21 cellular contexts compared by ENCODE assay signal in genomic region chr3:112360574-112360973, GRCh38. TPM values are rescaled to one million over a fixed set of nuclear protein-coding genes. Genes with fewer than 3 reads are reported as not detected.
A peak's percentile ranks its signal among the peaks of the same experiment; 100 is the strongest.
DNase-seq lines count a peak whose midpoint lies in the region; ATAC-seq and TF ChIP-seq lines count a peak whose summit lies in the region.
"Had no signal": no experiment of that assay in that cellular context is flagged by ENCODE, and none has a peak within 500 bp of the region (broad histone marks: within the 10 kb centered on the region; RNA-seq: fewer than 3 reads in every experiment).

No MANE protein-coding gene starts in this region.

- no peak overlapping the region for H3K4me3 ChIP-seq in fibroblast of pulmonary artery (replicated peaks; ENCODE audit: low read depth, low read length)
- no peak overlapping the region for H3K4me3 ChIP-seq in uterus
- no peak overlapping the region for H3K4me3 ChIP-seq in MM.1S (ENCODE audit: low read length)
- H3K4me3 ChIP-seq: esophagus squamous epithelium, HAP-1, hepatocyte, vagina had no signal

- H3K4me1 ChIP-seq in uterus (no peaks in the 10 kb centered on the region), MM.1S (ENCODE audit: low read length) (peaks cover 14% of the 10 kb centered on the region)
- H3K4me1 ChIP-seq: HAP-1, vagina had no signal

- no peaks in the 10 kb centered on the region for H3K36me3 ChIP-seq in uterus
- no peaks in the 10 kb centered on the region for H3K36me3 ChIP-seq in MM.1S (replicated peaks; ENCODE audit: insufficient read depth, low read length)
- H3K36me3 ChIP-seq: HAP-1, vagina had no signal

- H3K9me3 ChIP-seq in uterus = no peaks in the 10 kb centered on the region
- H3K9me3 ChIP-seq in MM.1S (replicated peaks; ENCODE audit: insufficient read depth, low read length) = no peaks in the 10 kb centered on the region
- H3K9me3 ChIP-seq: esophagus squamous epithelium, HAP-1, vagina had no signal

- no peak for TF ChIP-seq POLR2A in uterus (IDR thresholded peaks at IDR 0.05)

- H3K9me3 Mint-ChIP-seq in activated B cell treated with CpG ODN at 0.5 μM for 24 hours (no peaks in the 10 kb centered on the region), naive B cell (no peaks in the 10 kb centered on the region)
- H3K9me3 Mint-ChIP-seq in activated CD4-positive, alpha-beta memory T cell treated with anti-CD3 and anti-CD28 coated beads for 36 hours = no peaks in the 10 kb centered on the region
- H3K9me3 Mint-ChIP-seq: stimulated activated naive CD8-positive, alpha-beta T cell treated with anti-CD3 and anti-CD28 coated beads, Interleukin-15, amount 100 ng/mL, for 72 hours had no signal

- H3K4me3 Mint-ChIP-seq in activated B cell treated with CpG ODN at 0.5 μM for 24 hours (no peak overlapping the region), naive B cell (peak overlapping the region in 1 of 8 donors; percentile 15)
- H3K4me3 Mint-ChIP-seq in activated CD4-positive, alpha-beta memory T cell treated with anti-CD3 and anti-CD28 coated beads for 36 hours = no peak overlapping the region
- H3K4me3 Mint-ChIP-seq: stimulated activated naive CD8-positive, alpha-beta T cell treated with anti-CD3 and anti-CD28 coated beads, Interleukin-15, amount 100 ng/mL, for 72 hours had no signal

- DNase-seq in activated B cell treated with CpG ODN at 0.5 μM for 24 hours (no peak), fibroblast of pulmonary artery (ENCODE audit: low read depth) (peak; percentile 65), naive B cell (no peak), uterus (peak in 1 of 2 donors; percentile 34), MM.1S (no peak), COR-L47 (lab: John Stamatoyannopoulos, UW) (no peak)
- no peak for DNase-seq in activated CD4-positive, alpha-beta memory T cell treated with anti-CD3 and anti-CD28 coated beads for 36 hours
- DNase-seq: Calu3; central memory CD4-positive, alpha-beta T cell; esophagus squamous epithelium; midbrain; NCI-H1105 treated with DMSO at 0.1 percent for 48 hours; NCI-H748 treated with DMSO at 0.1 percent for 48 hours; OCI-M1; stimulated activated CD4-positive, alpha-beta T cell treated with anti-CD3 and anti-CD28 coated beads, Interleukin-2, amount 100 ng/mL, for 24 hours; stimulated activated naive CD8-positive, alpha-beta T cell treated with anti-CD3 and anti-CD28 coated beads, Interleukin-15, amount 100 ng/mL, for 72 hours had no signal

- intact Hi-C loops in activated B cell treated with CpG ODN at 0.5 μM for 24 hours (cut with micrococcal nuclease) = no loop called here
- intact Hi-C loops in uterus (cut with DNase I; ENCODE audit: low total_unique reads) = no loop called here
- intact Hi-C loops in activated CD4-positive, alpha-beta memory T cell treated with anti-CD3 and anti-CD28 coated beads for 36 hours (cut with micrococcal nuclease) = no loop called here

- peak overlapping the region; percentile 62 to 84 for H3K27ac ChIP-seq in uterus
- H3K27ac ChIP-seq in MM.1S (ENCODE audit: low read length) = no peak overlapping the region
- H3K27ac ChIP-seq: esophagus squamous epithelium, hepatocyte, KMS-11, vagina had no signal

- H3F3A ChIP-seq in MM.1S (ENCODE audit: insufficient read depth, low read length) = peaks cover 5% of the 10 kb centered on the region; the same call in 1 of the 2 replicates

- peaks cover 44% of the 10 kb centered on the region for H3K36me3 Mint-ChIP-seq in activated B cell treated with CpG ODN at 0.5 μM for 24 hours (ENCODE audit: low read depth)
- peaks cover 28 to 60% of the 10 kb centered on the region in 2 donors for H3K36me3 Mint-ChIP-seq in naive B cell
- peaks cover 26% of the 10 kb centered on the region for H3K36me3 Mint-ChIP-seq in activated CD4-positive, alpha-beta memory T cell treated with anti-CD3 and anti-CD28 coated beads for 36 hours

- H3K9ac ChIP-seq in MM.1S (ENCODE audit: low read length) = no peak overlapping the region
- H3K9ac ChIP-seq: KMS-11 had no signal

- H3K9me2 ChIP-seq in MM.1S (replicated peaks; ENCODE audit: insufficient read depth, low read length) = no peaks in the 10 kb centered on the region

- H2AFZ ChIP-seq in MM.1S (ENCODE audit: low read length) = no peak overlapping the region
- H2AFZ ChIP-seq: hepatocyte had no signal

- POLR2A ChIA-PET in activated B cell treated with CpG ODN at 0.5 μM for 24 hours (lab: Charles Lee) = interaction anchor here (0.5 to 1.5 kb wide), 2 partner anchors 64 to 1326 kb away, joined by 4 read pairs; no protein-coding TSS in a partner anchor
- POLR2A ChIA-PET in activated CD4-positive, alpha-beta memory T cell treated with anti-CD3 and anti-CD28 coated beads for 36 hours (lab: Charles Lee) = no interaction called here

- CTCF ChIA-PET in activated B cell treated with CpG ODN at 0.5 μM for 24 hours (lab: Charles Lee) = no interaction called here
- CTCF ChIA-PET in activated CD4-positive, alpha-beta memory T cell treated with anti-CD3 and anti-CD28 coated beads for 36 hours (lab: Charles Lee) = interaction anchor here (1.5 kb wide), 1 partner anchor 76 kb away, joined by 3 read pairs; no protein-coding TSS in a partner anchor

- H3K27me3 Mint-ChIP-seq in activated B cell treated with CpG ODN at 0.5 μM for 24 hours (no peaks in the 10 kb centered on the region), naive B cell (no peaks in the 10 kb centered on the region)
- no peaks in the 10 kb centered on the region for H3K27me3 Mint-ChIP-seq in activated CD4-positive, alpha-beta memory T cell treated with anti-CD3 and anti-CD28 coated beads for 36 hours
- H3K27me3 Mint-ChIP-seq: stimulated activated naive CD8-positive, alpha-beta T cell treated with anti-CD3 and anti-CD28 coated beads, Interleukin-15, amount 100 ng/mL, for 72 hours had no signal

- H3K27ac Mint-ChIP-seq in activated B cell treated with CpG ODN at 0.5 μM for 24 hours (peak overlapping the region; percentile 60), naive B cell (peak overlapping the region in 5 of 6 donors; percentile 13 to 87 (median 75))
- no peak overlapping the region for H3K27ac Mint-ChIP-seq in activated CD4-positive, alpha-beta memory T cell treated with anti-CD3 and anti-CD28 coated beads for 36 hours
- H3K27ac Mint-ChIP-seq: stimulated activated naive CD8-positive, alpha-beta T cell treated with anti-CD3 and anti-CD28 coated beads, Interleukin-15, amount 100 ng/mL, for 72 hours had no signal

- H3K4me2 ChIP-seq in MM.1S (ENCODE audit: low read depth, low read length) = no peak overlapping the region
- H3K4me2 ChIP-seq: hepatocyte, KMS-11 had no signal

- H4K20me1 ChIP-seq in MM.1S (ENCODE audit: insufficient read depth, low read length) = no peaks in the 10 kb centered on the region

- no peaks in the 10 kb centered on the region for H3K79me2 ChIP-seq in MM.1S (ENCODE audit: low read length)
- H3K79me2 ChIP-seq: hepatocyte had no signal

- no peaks in the 10 kb centered on the region for H3K27me3 ChIP-seq in uterus
- no peaks in the 10 kb centered on the region for H3K27me3 ChIP-seq in MM.1S (replicated peaks; ENCODE audit: insufficient read depth, low read length)
- H3K27me3 ChIP-seq: esophagus squamous epithelium, hepatocyte, vagina had no signal

- H3K4me1 Mint-ChIP-seq in activated B cell treated with CpG ODN at 0.5 μM for 24 hours (peaks cover 46% of the 10 kb centered on the region), naive B cell (peaks cover 47 to 63% (median 51%) of the 10 kb centered on the region in 3 donors)
- peaks cover 45% of the 10 kb centered on the region for H3K4me1 Mint-ChIP-seq in activated CD4-positive, alpha-beta memory T cell treated with anti-CD3 and anti-CD28 coated beads for 36 hours (ENCODE audit: low read depth)

- ATAC-seq in activated B cell treated with CpG ODN at 0.5 μM for 24 hours (ENCODE audit: low read depth) (no peak), naive B cell (ENCODE audit: low read depth in 2 of 2) (no peak)
- ATAC-seq: activated CD4-positive, CD25-positive, alpha-beta regulatory T cell treated with anti-CD3 and anti-CD28 coated beads, Interleukin-2, amount 50 U/mL, for 24 hours; stimulated activated naive CD8-positive, alpha-beta T cell treated with anti-CD3 and anti-CD28 coated beads, Interleukin-15, amount 100 ng/mL, for 72 hours had no signal

- no peak for TF ChIP-seq CTCF in activated B cell treated with CpG ODN at 0.5 μM for 24 hours (IDR thresholded peaks at IDR 0.05)
- no peak for TF ChIP-seq CTCF in fibroblast of pulmonary artery (IDR thresholded peaks at IDR 0.05; ENCODE audit: low read length, missing control alignments)
- TF ChIP-seq CTCF in uterus (IDR thresholded peaks at IDR 0.05) = no peak
- TF ChIP-seq CTCF in MM.1S (IDR thresholded peaks at IDR 0.05; ENCODE audit: low read length) = no peak

RNA-seq across cellular contexts. Expression of gene CD200, which starts 27.6 kb away (rescaled TPM):
- total RNA-seq in activated B cell treated with CpG ODN at 0.5 μM for 24 hours (19.0 and 19.4 TPM in 2 replicates), uterus (10 to 100 TPM; 15.6 to 31.8 (median 23.6) TPM)
- polyA plus RNA-seq in naive B cell (ENCODE audit: low read depth in 6 of 6) = 100 to 1,000 TPM; 102 to 329 (median 161) TPM
- total RNA-seq in activated CD4-positive, alpha-beta memory T cell treated with anti-CD3 and anti-CD28 coated beads for 36 hours = 10 to 100 TPM; 34.2 to 34.5 TPM
- total RNA-seq: Calu3 had no signal
